Comparison of ENCODE assay signal across 1 cellular context in the genomic region with DNA sequence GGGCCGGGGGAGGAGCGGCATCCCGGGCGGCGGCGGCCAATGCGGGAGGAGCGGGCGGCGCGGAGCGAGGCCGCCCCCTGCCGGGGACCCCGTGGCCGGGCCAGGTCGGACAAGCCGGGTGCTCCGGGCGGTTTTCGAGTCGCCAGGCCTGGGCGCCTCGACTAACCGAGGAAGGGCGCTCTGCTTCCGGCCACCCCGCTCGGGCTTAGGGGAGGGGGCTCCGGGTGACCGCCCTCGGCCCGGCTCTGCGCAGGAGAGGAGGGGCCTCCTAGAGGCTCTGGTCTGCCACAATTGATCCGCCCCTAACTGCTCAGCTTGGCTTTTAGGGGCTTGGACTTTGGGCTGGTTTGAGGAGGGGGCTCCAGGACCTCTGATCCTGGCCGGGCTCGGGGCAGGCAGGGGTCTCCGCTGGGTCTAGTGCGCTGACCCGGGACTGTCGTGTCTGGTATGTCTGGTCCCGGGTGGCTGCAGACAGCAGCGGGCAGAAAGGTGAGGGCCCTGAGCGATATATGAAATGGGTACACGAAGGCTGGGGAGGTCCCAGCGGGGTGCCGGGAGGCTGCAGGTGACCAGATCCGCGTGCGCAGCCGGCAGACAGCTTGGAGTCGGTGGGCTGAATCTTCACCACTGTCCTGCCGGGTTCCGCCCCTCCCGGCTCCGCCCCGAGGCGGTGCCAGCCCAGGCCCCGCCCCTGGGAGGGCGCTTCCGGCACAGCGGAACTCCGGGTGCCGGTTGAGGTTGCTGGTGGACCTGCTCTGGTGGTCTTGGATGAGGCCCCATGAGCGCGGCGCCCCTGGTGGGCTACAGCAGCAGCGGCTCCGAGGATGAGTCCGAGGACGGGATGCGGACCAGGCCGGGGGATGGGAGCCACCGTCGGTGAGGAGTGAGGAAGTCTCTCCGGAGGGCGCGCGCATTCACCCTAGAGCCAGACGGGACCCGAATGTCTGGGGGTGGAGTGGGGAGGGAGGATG.
A peak's percentile ranks its signal among the peaks of the same experiment; 100 is the strongest.
TF ChIP-seq lines count a peak whose summit lies in the region.

A gene with protein sequence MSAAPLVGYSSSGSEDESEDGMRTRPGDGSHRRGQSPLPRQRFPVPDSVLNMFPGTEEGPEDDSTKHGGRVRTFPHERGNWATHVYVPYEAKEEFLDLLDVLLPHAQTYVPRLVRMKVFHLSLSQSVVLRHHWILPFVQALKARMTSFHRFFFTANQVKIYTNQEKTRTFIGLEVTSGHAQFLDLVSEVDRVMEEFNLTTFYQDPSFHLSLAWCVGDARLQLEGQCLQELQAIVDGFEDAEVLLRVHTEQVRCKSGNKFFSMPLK (plus strand): TSS at position 702 of the 971 bp plus-strand sequence. CDS start 77 bp downstream, at position 779.

TF ChIP-seq in HepG2, 621 proteins besides CTCF, POLR2A, EP300 and RAD21 (continued from another document):
- TF ChIP-seq, protein P1, sequence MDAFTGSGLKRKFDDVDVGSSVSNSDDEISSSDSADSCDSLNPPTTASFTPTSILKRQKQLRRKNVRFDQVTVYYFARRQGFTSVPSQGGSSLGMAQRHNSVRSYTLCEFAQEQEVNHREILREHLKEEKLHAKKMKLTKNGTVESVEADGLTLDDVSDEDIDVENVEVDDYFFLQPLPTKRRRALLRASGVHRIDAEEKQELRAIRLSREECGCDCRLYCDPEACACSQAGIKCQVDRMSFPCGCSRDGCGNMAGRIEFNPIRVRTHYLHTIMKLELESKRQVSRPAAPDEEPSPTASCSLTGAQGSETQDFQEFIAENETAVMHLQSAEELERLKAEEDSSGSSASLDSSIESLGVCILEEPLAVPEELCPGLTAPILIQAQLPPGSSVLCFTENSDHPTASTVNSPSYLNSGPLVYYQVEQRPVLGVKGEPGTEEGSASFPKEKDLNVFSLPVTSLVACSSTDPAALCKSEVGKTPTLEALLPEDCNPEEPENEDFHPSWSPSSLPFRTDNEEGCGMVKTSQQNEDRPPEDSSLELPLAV (CRISPR knock-in tag; conservative IDR thresholded peaks at IDR 0.05; ENCODE audit: low read depth) = no peak
- TF ChIP-seq, protein P2, sequence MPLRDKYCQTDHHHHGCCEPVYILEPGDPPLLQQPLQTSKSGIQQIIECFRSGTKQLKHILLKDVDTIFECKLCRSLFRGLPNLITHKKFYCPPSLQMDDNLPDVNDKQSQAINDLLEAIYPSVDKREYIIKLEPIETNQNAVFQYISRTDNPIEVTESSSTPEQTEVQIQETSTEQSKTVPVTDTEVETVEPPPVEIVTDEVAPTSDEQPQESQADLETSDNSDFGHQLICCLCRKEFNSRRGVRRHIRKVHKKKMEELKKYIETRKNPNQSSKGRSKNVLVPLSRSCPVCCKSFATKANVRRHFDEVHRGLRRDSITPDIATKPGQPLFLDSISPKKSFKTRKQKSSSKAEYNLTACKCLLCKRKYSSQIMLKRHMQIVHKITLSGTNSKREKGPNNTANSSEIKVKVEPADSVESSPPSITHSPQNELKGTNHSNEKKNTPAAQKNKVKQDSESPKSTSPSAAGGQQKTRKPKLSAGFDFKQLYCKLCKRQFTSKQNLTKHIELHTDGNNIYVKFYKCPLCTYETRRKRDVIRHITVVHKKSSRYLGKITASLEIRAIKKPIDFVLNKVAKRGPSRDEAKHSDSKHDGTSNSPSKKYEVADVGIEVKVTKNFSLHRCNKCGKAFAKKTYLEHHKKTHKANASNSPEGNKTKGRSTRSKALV (CRISPR knock-in tag; IDR thresholded peaks at IDR 0.05) = peak; percentile 94
- no peak for TF ChIP-seq ZNF20 (CRISPR knock-in tag; IDR thresholded peaks at IDR 0.05)
- no peak for TF ChIP-seq ZNF570 (CRISPR knock-in tag; IDR thresholded peaks at IDR 0.05; ENCODE audit: borderline replicate concordance)
- TF ChIP-seq, protein P3, sequence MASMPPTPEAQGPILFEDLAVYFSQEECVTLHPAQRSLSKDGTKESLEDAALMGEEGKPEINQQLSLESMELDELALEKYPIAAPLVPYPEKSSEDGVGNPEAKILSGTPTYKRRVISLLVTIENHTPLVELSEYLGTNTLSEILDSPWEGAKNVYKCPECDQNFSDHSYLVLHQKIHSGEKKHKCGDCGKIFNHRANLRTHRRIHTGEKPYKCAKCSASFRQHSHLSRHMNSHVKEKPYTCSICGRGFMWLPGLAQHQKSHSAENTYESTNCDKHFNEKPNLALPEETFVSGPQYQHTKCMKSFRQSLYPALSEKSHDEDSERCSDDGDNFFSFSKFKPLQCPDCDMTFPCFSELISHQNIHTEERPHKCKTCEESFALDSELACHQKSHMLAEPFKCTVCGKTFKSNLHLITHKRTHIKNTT (CRISPR knock-in tag; IDR thresholded peaks at IDR 0.05) = no peak
- TF ChIP-seq, protein P4, sequence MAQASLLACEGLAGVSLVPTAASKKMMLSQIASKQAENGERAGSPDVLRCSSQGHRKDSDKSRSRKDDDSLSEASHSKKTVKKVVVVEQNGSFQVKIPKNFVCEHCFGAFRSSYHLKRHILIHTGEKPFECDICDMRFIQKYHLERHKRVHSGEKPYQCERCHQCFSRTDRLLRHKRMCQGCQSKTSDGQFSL (CRISPR knock-in tag; IDR thresholded peaks at IDR 0.05) = no peak
- TF ChIP-seq MZF1 (CRISPR knock-in tag; IDR thresholded peaks at IDR 0.05; ENCODE audit: borderline replicate concordance) = no peak; the same call in 1 of the 2 replicates
- TF ChIP-seq SP140L (CRISPR knock-in tag; IDR thresholded peaks at IDR 0.05; ENCODE audit: borderline replicate concordance) = no peak
- 0 out of 2 replicates have a peak, but pooled peaks have one; percentile 40 for TF ChIP-seq ZNF816 (CRISPR knock-in tag; IDR thresholded peaks at IDR 0.05; ENCODE audit: borderline replicate concordance)
- peak; percentile 88 for TF ChIP-seq ZNF850 (CRISPR knock-in tag; conservative IDR thresholded peaks at IDR 0.05)
- TF ChIP-seq TBL1XR1 (IDR thresholded peaks at IDR 0.05; ENCODE audit: borderline replicate concordance, low read length, partially characterized antibody) = no peak
- no peak for TF ChIP-seq PHB2 (IDR thresholded peaks at IDR 0.05; ENCODE audit: partially characterized antibody)
- no peak for TF ChIP-seq ZNF232 (CRISPR knock-in tag; IDR thresholded peaks at IDR 0.05; ENCODE audit: borderline replicate concordance)
- no peak for TF ChIP-seq NFYC (CRISPR knock-in tag; IDR thresholded peaks at IDR 0.05)
- TF ChIP-seq MAZ (IDR thresholded peaks at IDR 0.05; ENCODE audit: borderline replicate concordance, low read depth, low read length) = peak; percentile 74
- 0 out of 2 replicates have a peak, but pooled peaks have one; percentile 37 for TF ChIP-seq MAZ (CRISPR knock-in tag; IDR thresholded peaks at IDR 0.05; ENCODE audit: low read depth)
- TF ChIP-seq, protein P5, sequence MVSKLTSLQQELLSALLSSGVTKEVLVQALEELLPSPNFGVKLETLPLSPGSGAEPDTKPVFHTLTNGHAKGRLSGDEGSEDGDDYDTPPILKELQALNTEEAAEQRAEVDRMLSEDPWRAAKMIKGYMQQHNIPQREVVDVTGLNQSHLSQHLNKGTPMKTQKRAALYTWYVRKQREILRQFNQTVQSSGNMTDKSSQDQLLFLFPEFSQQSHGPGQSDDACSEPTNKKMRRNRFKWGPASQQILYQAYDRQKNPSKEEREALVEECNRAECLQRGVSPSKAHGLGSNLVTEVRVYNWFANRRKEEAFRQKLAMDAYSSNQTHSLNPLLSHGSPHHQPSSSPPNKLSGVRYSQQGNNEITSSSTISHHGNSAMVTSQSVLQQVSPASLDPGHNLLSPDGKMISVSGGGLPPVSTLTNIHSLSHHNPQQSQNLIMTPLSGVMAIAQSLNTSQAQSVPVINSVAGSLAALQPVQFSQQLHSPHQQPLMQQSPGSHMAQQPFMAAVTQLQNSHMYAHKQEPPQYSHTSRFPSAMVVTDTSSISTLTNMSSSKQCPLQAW (CRISPR knock-in tag; IDR thresholded peaks at IDR 0.05) = peak; percentile 83; the same call in 1 of the 2 replicates
- peak; percentile 52; the same call in 1 of the 2 replicates for TF ChIP-seq PHF21A (CRISPR knock-in tag; IDR thresholded peaks at IDR 0.05)
